ENCODE assay signal across 8 cellular contexts in the genomic region with DNA sequence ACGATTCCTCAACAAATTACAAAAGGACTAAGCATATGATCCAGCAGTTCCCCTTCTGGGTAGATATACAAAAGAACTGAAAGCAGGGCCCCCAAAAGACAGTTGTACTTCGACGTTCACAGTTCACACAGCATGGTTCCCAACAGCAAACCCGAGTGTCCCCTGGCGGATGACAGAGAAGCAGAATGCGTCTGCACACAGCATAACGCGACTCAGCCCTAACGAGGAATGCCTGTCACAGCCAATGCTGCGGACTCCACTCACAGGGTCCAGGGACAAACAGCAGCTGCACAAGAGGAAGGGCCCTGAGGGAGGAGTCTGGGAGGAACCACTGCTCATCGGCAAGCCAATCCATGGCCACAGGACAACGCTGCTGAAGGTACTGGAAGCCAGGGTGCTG.
DNase-seq lines count a peak whose midpoint lies in the region; ATAC-seq and TF ChIP-seq lines count a peak whose summit lies in the region.

No MANE protein-coding gene starts in this region.

- H3K4me3 ChIP-seq in mesenchymal stem cell (ENCODE audit: insufficient read depth in 1 of 2, low read depth in 1 of 2, low read length in 2 of 2) (no peak overlapping the region), aorta (ENCODE audit: low read length in 2 of 2) (no peak overlapping the region)

- peaks cover 20% of the 10 kb centered on the region for H3K79me1 ChIP-seq in mesenchymal stem cell (replicated peaks; ENCODE audit: low read length, poor library complexity, severe bottlenecking)

- POLR2A ChIA-PET in activated naive CD8-positive, alpha-beta T cell treated with anti-CD3 and anti-CD28 coated beads, Interleukin-2, amount 10 ng/mL, durations not matched to agents 7 days and 5 days (lab: Charles Lee) = interaction anchor here (0.5 to 1.5 kb wide), 5 partner anchors 15 to 126 kb away, joined by 3 to 5 read pairs (median 4); no protein-coding TSS in a partner anchor

- H2BK120ac ChIP-seq in mesenchymal stem cell (ENCODE audit: low read depth, low read length) = no peak overlapping the region

- no peaks in the 10 kb centered on the region for H3K9me3 ChIP-seq in mesenchymal stem cell (ENCODE audit: control insufficient read depth, low read length)
- H3K9me3 ChIP-seq in aorta (ENCODE audit: control insufficient read depth, low read length) = no peaks in the 10 kb centered on the region

- H3K4me2 ChIP-seq in mesenchymal stem cell (ENCODE audit: low read length, poor library complexity, severe bottlenecking) = no peak overlapping the region

- DNase-seq in activated naive CD4-positive, alpha-beta T cell treated with anti-CD3 and anti-CD28 coated beads, Interleukin-2, amount 10 ng/mL, durations not matched to agents 7 days and 5 days = no peak
- DNase-seq in activated naive CD4-positive, alpha-beta T cell treated with anti-CD3 and anti-CD28 coated beads, Interleukin-2, amount 50 U/mL, for 16 hours = no peak
- DNase-seq in activated naive CD8-positive, alpha-beta T cell treated with anti-CD3 and anti-CD28 coated beads, Interleukin-2, amount 10 ng/mL, durations not matched to agents 7 days and 5 days = no peak
- DNase-seq in mesenchymal stem cell (peak; percentile 32), aorta (peak; percentile 69 to 71), foreskin keratinocyte (no peak)

- H2BK12ac ChIP-seq in mesenchymal stem cell (ENCODE audit: low read length in 2 of 2) = no peak overlapping the region

- ATAC-seq in activated naive CD8-positive, alpha-beta T cell treated with anti-CD3 and anti-CD28 coated beads, Interleukin-2, amount 10 ng/mL, durations not matched to agents 7 days and 5 days (ENCODE audit: low read depth) = no peak
- ATAC-seq in aorta (ENCODE audit: low FRiP score) = peak; percentile 42
- no peak for ATAC-seq in HG02610 (IDR thresholded peaks at IDR 0.05; ENCODE audit: unreplicated experiment)
- no peak for ATAC-seq in HG02798 (IDR thresholded peaks at IDR 0.05; ENCODE audit: poor library complexity, unreplicated experiment)
- no peak for ATAC-seq in foreskin keratinocyte

- H3K27me3 Mint-ChIP-seq in activated naive CD4-positive, alpha-beta T cell treated with anti-CD3 and anti-CD28 coated beads, Interleukin-2, amount 10 ng/mL, durations not matched to agents 7 days and 5 days = no peaks in the 10 kb centered on the region
- no peaks in the 10 kb centered on the region for H3K27me3 Mint-ChIP-seq in activated naive CD8-positive, alpha-beta T cell treated with anti-CD3 and anti-CD28 coated beads, Interleukin-2, amount 10 ng/mL, durations not matched to agents 7 days and 5 days

- intact Hi-C loops in aorta (cut with DNase I) = no loop called here

- H3K14ac ChIP-seq in mesenchymal stem cell (ENCODE audit: low read length in 2 of 2) = no peak overlapping the region

- H3K4me1 ChIP-seq in mesenchymal stem cell (ENCODE audit: control insufficient read depth, insufficient read depth, low read depth, low read length) (peaks cover 46% of the 10 kb centered on the region), aorta (ENCODE audit: control insufficient read depth in 1 of 2, insufficient read depth in 2 of 2, low read length in 2 of 2) (no peaks in the 10 kb centered on the region), foreskin keratinocyte (peaks cover 27% of the 10 kb centered on the region)

- no peak overlapping the region for H2AK5ac ChIP-seq in mesenchymal stem cell (ENCODE audit: low read length, severe bottlenecking)

- CTCF ChIA-PET in activated naive CD4-positive, alpha-beta T cell treated with anti-CD3 and anti-CD28 coated beads, Interleukin-2, amount 10 ng/mL, durations not matched to agents 7 days and 5 days (lab: Charles Lee) = interaction anchor here (0.6 to 2.8 kb wide), 3 partner anchors 22 to 42 kb away, joined by 3 to 9 read pairs (median 4); no protein-coding TSS in a partner anchor

- WGBS in mesenchymal stem cell = 61% methylated on average over 12 of the region's 12 CpGs
- 85% methylated on average over 12 of the region's 12 CpGs for WGBS in aorta, 2 donors

- H3K4ac ChIP-seq in mesenchymal stem cell (ENCODE audit: low read depth in 1 of 2, low read length in 2 of 2) = no peak overlapping the region

- H3K4me1 Mint-ChIP-seq in activated naive CD4-positive, alpha-beta T cell treated with anti-CD3 and anti-CD28 coated beads, Interleukin-2, amount 10 ng/mL, durations not matched to agents 7 days and 5 days = peaks cover 88% of the 10 kb centered on the region
- peaks cover 87% of the 10 kb centered on the region for H3K4me1 Mint-ChIP-seq in activated naive CD8-positive, alpha-beta T cell treated with anti-CD3 and anti-CD28 coated beads, Interleukin-2, amount 10 ng/mL, durations not matched to agents 7 days and 5 days

- no peak overlapping the region for H3K9ac ChIP-seq in mesenchymal stem cell (ENCODE audit: low read length)

- peak overlapping the region; percentile 78 for H3K27ac Mint-ChIP-seq in activated naive CD4-positive, alpha-beta T cell treated with anti-CD3 and anti-CD28 coated beads, Interleukin-2, amount 10 ng/mL, durations not matched to agents 7 days and 5 days
- H3K27ac Mint-ChIP-seq in activated naive CD8-positive, alpha-beta T cell treated with anti-CD3 and anti-CD28 coated beads, Interleukin-2, amount 10 ng/mL, durations not matched to agents 7 days and 5 days = peak overlapping the region; percentile 50

- H3K36me3 Mint-ChIP-seq in activated naive CD4-positive, alpha-beta T cell treated with anti-CD3 and anti-CD28 coated beads, Interleukin-2, amount 10 ng/mL, durations not matched to agents 7 days and 5 days = peaks cover 38% of the 10 kb centered on the region
- peaks cover 14% of the 10 kb centered on the region for H3K36me3 Mint-ChIP-seq in activated naive CD8-positive, alpha-beta T cell treated with anti-CD3 and anti-CD28 coated beads, Interleukin-2, amount 10 ng/mL, durations not matched to agents 7 days and 5 days

- H3K4me3 Mint-ChIP-seq in activated naive CD4-positive, alpha-beta T cell treated with anti-CD3 and anti-CD28 coated beads, Interleukin-2, amount 10 ng/mL, durations not matched to agents 7 days and 5 days = no peak overlapping the region
- H3K4me3 Mint-ChIP-seq in activated naive CD8-positive, alpha-beta T cell treated with anti-CD3 and anti-CD28 coated beads, Interleukin-2, amount 10 ng/mL, durations not matched to agents 7 days and 5 days = peak overlapping the region; percentile 79

- no peak for TF ChIP-seq CTCF in foreskin keratinocyte (conservative IDR thresholded peaks at IDR 0.05)

- no peaks in the 10 kb centered on the region for H3K9me3 Mint-ChIP-seq in activated naive CD4-positive, alpha-beta T cell treated with anti-CD3 and anti-CD28 coated beads, Interleukin-2, amount 10 ng/mL, durations not matched to agents 7 days and 5 days
- no peaks in the 10 kb centered on the region for H3K9me3 Mint-ChIP-seq in activated naive CD8-positive, alpha-beta T cell treated with anti-CD3 and anti-CD28 coated beads, Interleukin-2, amount 10 ng/mL, durations not matched to agents 7 days and 5 days

- H3K27me3 ChIP-seq in mesenchymal stem cell (ENCODE audit: control insufficient read depth in 1 of 2, insufficient read depth in 1 of 2, low read length in 2 of 2) (no peaks in the 10 kb centered on the region), aorta (ENCODE audit: control insufficient read depth in 1 of 2, insufficient read depth in 2 of 2, low read length in 1 of 2) (no peaks in the 10 kb centered on the region), foreskin keratinocyte (no peaks in the 10 kb centered on the region)

- H2AFZ ChIP-seq in mesenchymal stem cell (ENCODE audit: low read depth, low read length) = no peak overlapping the region

- H4K8ac ChIP-seq in mesenchymal stem cell (ENCODE audit: low read length) = no peak overlapping the region

- no peak overlapping the region for H2BK15ac ChIP-seq in mesenchymal stem cell (ENCODE audit: low read depth, poor library complexity, severe bottlenecking)

- no peak overlapping the region for H4K91ac ChIP-seq in mesenchymal stem cell (ENCODE audit: low read length)

- H3K18ac ChIP-seq in mesenchymal stem cell (ENCODE audit: low read depth in 1 of 2, low read length in 2 of 2) = no peak overlapping the region

- H3K23ac ChIP-seq in mesenchymal stem cell (ENCODE audit: low read length in 2 of 2) = no peak overlapping the region

- H3K27ac ChIP-seq in mesenchymal stem cell (ENCODE audit: low read length, poor library complexity, severe bottlenecking) (no peak overlapping the region), aorta (ENCODE audit: low read depth in 1 of 2, low read length in 2 of 2) (no peak overlapping the region), foreskin keratinocyte (no peak overlapping the region)

- no peak overlapping the region for H2BK5ac ChIP-seq in mesenchymal stem cell (ENCODE audit: low read depth, low read length, poor library complexity, severe bottlenecking)

- H3K36me3 ChIP-seq in mesenchymal stem cell (ENCODE audit: control insufficient read depth in 1 of 2, insufficient read depth in 2 of 2, low read depth in 1 of 2, low read length in 2 of 2) (peaks cover 15 to 25% of the 10 kb centered on the region in 2 experiments), aorta (ENCODE audit: control insufficient read depth in 1 of 2, insufficient read depth in 2 of 2, low read length in 1 of 2) (no peaks in the 10 kb centered on the region)

Comparison
In these comparisons a context has a peak if more than half of its experiments do, and no peak if none do; other contexts are left out.
1. DNase-seq: peak in mesenchymal stem cell (single experiment) and aorta (2 of 2); none in activated naive CD4-positive, alpha-beta T cell treated with anti-CD3 and anti-CD28 coated beads, Interleukin-2, amount 10 ng/mL, durations not matched to agents 7 days and 5 days (single experiment), activated naive CD4-positive, alpha-beta T cell treated with anti-CD3 and anti-CD28 coated beads, Interleukin-2, amount 50 U/mL, for 16 hours (single experiment), activated naive CD8-positive, alpha-beta T cell treated with anti-CD3 and anti-CD28 coated beads, Interleukin-2, amount 10 ng/mL, durations not matched to agents 7 days and 5 days (single experiment) and foreskin keratinocyte (0 of 2).